ENCODE assay signal across 12 cellular contexts in the genomic region with DNA sequence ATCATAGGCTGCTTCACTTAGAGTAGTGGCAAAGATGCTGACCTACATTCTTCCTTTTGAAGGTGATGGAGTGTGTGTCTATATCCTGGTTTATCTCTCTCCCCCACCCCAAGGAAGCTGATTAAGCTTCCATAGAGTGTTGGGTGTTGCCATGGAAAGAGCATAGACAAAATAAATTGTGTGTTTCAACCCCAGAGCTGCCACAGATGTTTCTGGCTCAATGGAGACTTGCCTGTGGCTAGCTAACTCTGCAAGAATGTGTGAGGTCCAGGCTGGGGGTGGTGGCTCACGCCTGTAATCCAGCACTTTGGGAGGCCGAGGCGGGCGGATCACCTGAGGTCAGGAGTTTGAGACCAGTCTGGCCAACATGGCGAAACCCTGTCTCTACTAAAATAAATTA. TPM values are rescaled to one million over a fixed set of nuclear protein-coding genes. Genes with fewer than 3 reads are reported as not detected.
DNase-seq lines count a peak whose midpoint lies in the region; ATAC-seq and TF ChIP-seq lines count a peak whose summit lies in the region.
"Had no signal": no experiment of that assay in that cellular context is flagged by ENCODE, and none has a peak within 500 bp of the region (broad histone marks: within the 10 kb centered on the region; RNA-seq: fewer than 3 reads in every experiment).

No MANE protein-coding gene starts in this region.

- no peak for TF ChIP-seq CTCF in RWPE2 (IDR thresholded peaks at IDR 0.05; ENCODE audit: poor library complexity, severe bottlenecking)
- TF ChIP-seq CTCF in fibroblast of villous mesenchyme (IDR thresholded peaks at IDR 0.05; ENCODE audit: insufficient read depth, low read depth, low read length), result no peak

- no peak for DNase-seq in RWPE2 (ENCODE audit: low spot score)
- DNase-seq in fibroblast of villous mesenchyme (ENCODE audit: low read depth), result peak; percentile 88
- DNase-seq in NCI-H2107 (lab: John Stamatoyannopoulos, UW), result no peak
- DNase-seq in NCI-H2196 (lab: John Stamatoyannopoulos, UW; ENCODE audit: unreplicated experiment), result no peak
- DNase-seq: activated CD4-positive, alpha-beta T cell treated with anti-CD3 and anti-CD28 coated beads, Interleukin-2, amount 50 U/mL, for 48 hours; effector CD8-positive, alpha-beta T cell; NCI-H526 treated with DMSO at 0.1 percent for 48 hours; testis had no signal

- ATAC-seq in RWPE2 (ENCODE audit: low read depth) (no peak), HG02884 (IDR thresholded peaks at IDR 0.05; ENCODE audit: unreplicated experiment) (no peak), GM18873 (IDR thresholded peaks at IDR 0.05; ENCODE audit: low FRiP score, unreplicated experiment) (no peak)

- peaks cover 58% of the 10 kb centered on the region for H3K36me3 ChIP-seq in BLaER1
- H3K36me3 ChIP-seq in RWPE2 (ENCODE audit: low read depth), result peaks cover 47% of the 10 kb centered on the region
- peaks cover 8% of the 10 kb centered on the region for H3K36me3 ChIP-seq in skeletal muscle satellite cell (ENCODE audit: insufficient read depth, low read length)

- H3K9ac ChIP-seq in BLaER1, result no peak overlapping the region
- peak overlapping the region; percentile 32 for H3K9ac ChIP-seq in skeletal muscle satellite cell (ENCODE audit: low read depth, low read length)

- no peak overlapping the region for H3K4me3 ChIP-seq in BLaER1
- no peak overlapping the region for H3K4me3 ChIP-seq in RWPE2 (ENCODE audit: severe bottlenecking)
- no peak overlapping the region for H3K4me3 ChIP-seq in fibroblast of villous mesenchyme (ENCODE audit: low read depth, low read length)
- peak overlapping the region; percentile 7 for H3K4me3 ChIP-seq in skeletal muscle satellite cell (ENCODE audit: low read length)
- H3K4me3 ChIP-seq: testis had no signal

- H3K4me1 ChIP-seq in BLaER1 (peaks cover 53% of the 10 kb centered on the region), RWPE2 (ENCODE audit: insufficient read depth, poor library complexity, severe bottlenecking) (peaks cover 30% of the 10 kb centered on the region), skeletal muscle satellite cell (ENCODE audit: control insufficient read depth, insufficient read depth, low read length) (peaks cover 48% of the 10 kb centered on the region)

- no peak overlapping the region for H3K27ac ChIP-seq in BLaER1
- peak overlapping the region; percentile 36 for H3K27ac ChIP-seq in RWPE2 (ENCODE audit: poor library complexity, severe bottlenecking)

- H3K9me3 ChIP-seq in BLaER1, result no peaks in the 10 kb centered on the region
- H3K9me3 ChIP-seq in RWPE2 (ENCODE audit: severe bottlenecking), result no peaks in the 10 kb centered on the region
- H3K9me3 ChIP-seq in skeletal muscle satellite cell (replicated peaks; ENCODE audit: low read length), result no peaks in the 10 kb centered on the region
- H3K9me3 ChIP-seq: testis had no signal

- H3K27me3 ChIP-seq in BLaER1, result no peaks in the 10 kb centered on the region
- no peaks in the 10 kb centered on the region for H3K27me3 ChIP-seq in RWPE2 (ENCODE audit: insufficient read depth, poor library complexity, severe bottlenecking)
- H3K27me3 ChIP-seq in skeletal muscle satellite cell (ENCODE audit: control insufficient read depth, insufficient read depth, low read length), result no peaks in the 10 kb centered on the region
- H3K27me3 ChIP-seq: testis had no signal

- H4K20me1 ChIP-seq in BLaER1, result 0 out of 2 replicates have a peak, but pooled peaks cover 7% of the 10 kb centered on the region

- H3K4me2 ChIP-seq in BLaER1 (peak overlapping the region; percentile 22; the same call in 1 of the 2 replicates), skeletal muscle satellite cell (ENCODE audit: low read length) (peak overlapping the region; percentile 33)

RNA-seq across cellular contexts. Expression of a gene that starts 4.5 kb away (rescaled TPM):
- 20.3 and 23.5 TPM in 2 replicates for total RNA-seq in fibroblast of villous mesenchyme
- total RNA-seq in skeletal muscle satellite cell (2012; rRNA removed), result 11.2 and 17.0 TPM in 2 replicates

RNA-seq across cellular contexts. Expression of a gene that starts 16.8 kb away (rescaled TPM):
- total RNA-seq in fibroblast of villous mesenchyme, result 19.0 and 28.5 TPM in 2 replicates
- total RNA-seq in skeletal muscle satellite cell (2012; rRNA removed), result 22.1 and 22.6 TPM in 2 replicates
